Comparison of ENCODE assay signal across 9 cellular contexts in the genomic region with DNA sequence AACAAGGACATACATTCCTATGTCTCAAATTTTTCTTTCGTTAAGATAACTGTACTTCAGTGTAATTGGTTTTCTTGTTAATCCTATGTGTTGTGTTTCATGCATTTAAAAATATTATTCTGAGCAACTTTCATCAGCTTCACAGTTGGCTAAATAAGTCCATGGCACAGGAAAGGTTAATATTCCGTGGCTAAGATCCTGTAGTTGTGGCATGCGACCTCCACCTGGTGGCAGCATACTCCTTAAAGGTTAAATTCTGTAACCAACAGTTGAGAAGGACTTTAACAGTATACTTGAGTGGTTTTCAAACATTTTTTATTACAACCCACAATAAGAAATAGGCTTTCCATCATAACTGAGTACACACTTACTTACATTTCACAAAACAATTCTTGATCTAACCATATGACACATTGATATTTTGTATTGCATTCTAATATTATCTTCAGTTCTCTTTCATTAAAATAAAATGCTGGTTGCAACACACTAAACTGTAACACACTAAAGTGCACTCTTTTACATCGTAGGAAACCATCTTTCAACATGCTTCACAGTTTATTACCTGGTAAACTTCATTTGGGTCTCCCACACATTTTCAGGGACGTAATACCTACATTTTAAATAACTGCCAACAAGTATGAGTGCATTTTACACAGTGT.
DNase-seq lines count a peak whose midpoint lies in the region; ATAC-seq and TF ChIP-seq lines count a peak whose summit lies in the region.
"Had no signal": no experiment of that assay in that cellular context is flagged by ENCODE, and none has a peak within 500 bp of the region (broad histone marks: within the 10 kb centered on the region; RNA-seq: fewer than 3 reads in every experiment).

No MANE protein-coding gene starts in this region.

- no peak overlapping the region for H3K4me3 Mint-ChIP-seq in osteocyte (ENCODE audit: unreplicated experiment)
- H3K4me3 Mint-ChIP-seq: memory B cell had no signal

- no peaks in the 10 kb centered on the region for H3K36me3 Mint-ChIP-seq in osteocyte (ENCODE audit: unreplicated experiment)

- DNase-seq in activated naive CD4-positive, alpha-beta T cell treated with Interleukin-2 at 50 U/mL for 16 hours = peak; percentile 42
- DNase-seq in activated naive CD4-positive, alpha-beta T cell (lab: John Stamatoyannopoulos, UW) = no peak
- DNase-seq in NCI-H2227 treated with DMSO at 0.1 percent for 48 hours (lab: John Stamatoyannopoulos, UW) (peak; percentile 55), foreskin fibroblast (peak; percentile 58 to 86), osteocyte (ENCODE audit: extremely low spot score, unreplicated experiment) (no peak), GM19240 (ENCODE audit: insufficient read length, low spot score) (no peak)
- DNase-seq in activated CD4-positive, alpha-beta T cell treated with anti-CD3 and anti-CD28 coated beads, Interleukin-2, amount 50 U/mL, for 48 hours = peak; percentile 60 to 63

- peaks cover 68% of the 10 kb centered on the region for H3K4me1 Mint-ChIP-seq in osteocyte (ENCODE audit: unreplicated experiment)

- no peak overlapping the region for H3K4me3 ChIP-seq in foreskin fibroblast (ENCODE audit: low read depth in 1 of 2, low read length in 2 of 2)

- ATAC-seq in HG03060 (IDR thresholded peaks at IDR 0.05; ENCODE audit: low read depth, unreplicated experiment) = peak; percentile 38

- H3K27ac Mint-ChIP-seq in osteocyte (ENCODE audit: unreplicated experiment) = peak overlapping the region; percentile 4
- H3K27ac Mint-ChIP-seq: memory B cell had no signal

- H3K9me3 Mint-ChIP-seq in osteocyte (ENCODE audit: unreplicated experiment) = no peaks in the 10 kb centered on the region
- H3K9me3 Mint-ChIP-seq: memory B cell had no signal

- TF ChIP-seq CTCF in foreskin fibroblast (IDR thresholded peaks at IDR 0.05; ENCODE audit: low read depth, low read length) = peak; percentile 74
- peak; percentile 89 for TF ChIP-seq CTCF in osteocyte (IDR thresholded peaks at IDR 0.05)

- H3K27me3 Mint-ChIP-seq in osteocyte (ENCODE audit: unreplicated experiment) = no peaks in the 10 kb centered on the region
- H3K27me3 Mint-ChIP-seq: memory B cell had no signal

Comparison
In these comparisons a context has a peak if more than half of its experiments do, and no peak if none do; other contexts are left out.
1. DNase-seq: peak in activated naive CD4-positive, alpha-beta T cell treated with Interleukin-2 at 50 U/mL for 16 hours (single experiment), NCI-H2227 treated with DMSO at 0.1 percent for 48 hours (single experiment), activated CD4-positive, alpha-beta T cell treated with anti-CD3 and anti-CD28 coated beads, Interleukin-2, amount 50 U/mL, for 48 hours (2 of 2) and foreskin fibroblast (2 of 2); none in activated naive CD4-positive, alpha-beta T cell (0 of 4), osteocyte (single experiment) and GM19240 (single experiment).